ENCODE assay signal across 1 cellular context in genomic region chr6:116954938-116955337, GRCh38.
TF ChIP-seq lines count a peak whose summit lies in the region.

No MANE protein-coding gene starts in this region.

TF ChIP-seq in HepG2, 621 proteins besides CTCF, POLR2A, EP300 and RAD21 (continued from another document and continues in another):
- TF ChIP-seq MYPOP (CRISPR knock-in tag; IDR thresholded peaks at IDR 0.05) = peak; percentile 56; the same call in 1 of the 2 replicates
- TF ChIP-seq FOXJ3 (CRISPR knock-in tag; IDR thresholded peaks at IDR 0.05; ENCODE audit: borderline replicate concordance) = no peak
- peak; percentile 27; the same call in 1 of the 2 replicates for TF ChIP-seq CEBPG (CRISPR knock-in tag; IDR thresholded peaks at IDR 0.05)
- no peak for TF ChIP-seq TFDP2 (CRISPR knock-in tag; IDR thresholded peaks at IDR 0.05)
- 0 out of 2 replicates have a peak, but pooled peaks have one; percentile 7 for TF ChIP-seq CREM (IDR thresholded peaks at IDR 0.05)
- TF ChIP-seq CREM (CRISPR knock-in tag; IDR thresholded peaks at IDR 0.05) = no peak
- TF ChIP-seq, protein P1, sequence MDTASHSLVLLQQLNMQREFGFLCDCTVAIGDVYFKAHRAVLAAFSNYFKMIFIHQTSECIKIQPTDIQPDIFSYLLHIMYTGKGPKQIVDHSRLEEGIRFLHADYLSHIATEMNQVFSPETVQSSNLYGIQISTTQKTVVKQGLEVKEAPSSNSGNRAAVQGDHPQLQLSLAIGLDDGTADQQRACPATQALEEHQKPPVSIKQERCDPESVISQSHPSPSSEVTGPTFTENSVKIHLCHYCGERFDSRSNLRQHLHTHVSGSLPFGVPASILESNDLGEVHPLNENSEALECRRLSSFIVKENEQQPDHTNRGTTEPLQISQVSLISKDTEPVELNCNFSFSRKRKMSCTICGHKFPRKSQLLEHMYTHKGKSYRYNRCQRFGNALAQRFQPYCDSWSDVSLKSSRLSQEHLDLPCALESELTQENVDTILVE (CRISPR knock-in tag; IDR thresholded peaks at IDR 0.05) = no peak
- TF ChIP-seq SIN3B (IDR thresholded peaks at IDR 0.05; ENCODE audit: low read length) = no peak
- no peak for TF ChIP-seq ZNF124 (CRISPR knock-in tag; IDR thresholded peaks at IDR 0.05)
- TF ChIP-seq ZHX2 (IDR thresholded peaks at IDR 0.05; ENCODE audit: low read depth) = no peak
- TF ChIP-seq ZHX2 (CRISPR knock-in tag; IDR thresholded peaks at IDR 0.05; ENCODE audit: borderline replicate concordance) = no peak
- TF ChIP-seq ZNF724P (CRISPR knock-in tag; IDR thresholded peaks at IDR 0.05; ENCODE audit: borderline replicate concordance) = no peak
- TF ChIP-seq BRD4 (CRISPR knock-in tag; IDR thresholded peaks at IDR 0.05) = no peak
- TF ChIP-seq HNF1A (IDR thresholded peaks at IDR 0.05; ENCODE audit: low read depth) = peak; percentile 88
- TF ChIP-seq HNF1A (CRISPR knock-in tag; IDR thresholded peaks at IDR 0.05; ENCODE audit: borderline replicate concordance) = peak; percentile 78; the same call in 1 of the 2 replicates
- TF ChIP-seq ZMYM2 (CRISPR knock-in tag; IDR thresholded peaks at IDR 0.05) = no peak
- no peak for TF ChIP-seq ZNF644 (CRISPR knock-in tag; IDR thresholded peaks at IDR 0.05; ENCODE audit: low read depth)
- peak; percentile 38 for TF ChIP-seq SAP130 (CRISPR knock-in tag; IDR thresholded peaks at IDR 0.05; ENCODE audit: low read depth)
- no peak for TF ChIP-seq ZNF121 (CRISPR knock-in tag; IDR thresholded peaks at IDR 0.05)
- TF ChIP-seq ZNF704 (CRISPR knock-in tag; IDR thresholded peaks at IDR 0.05; ENCODE audit: borderline replicate concordance) = no peak
- TF ChIP-seq MAFF (IDR thresholded peaks at IDR 0.05; ENCODE audit: low read depth, low read length) = no peak
- TF ChIP-seq TBX2 (CRISPR knock-in tag; IDR thresholded peaks at IDR 0.05; ENCODE audit: borderline replicate concordance) = peak; percentile 48; the same call in 1 of the 2 replicates
- TF ChIP-seq PAX8 (CRISPR knock-in tag; IDR thresholded peaks at IDR 0.05; ENCODE audit: borderline replicate concordance) = no peak
- peak; percentile 70; the same call in 1 of the 2 replicates for TF ChIP-seq HNF1B (CRISPR knock-in tag; IDR thresholded peaks at IDR 0.05)
- TF ChIP-seq, protein P2, sequence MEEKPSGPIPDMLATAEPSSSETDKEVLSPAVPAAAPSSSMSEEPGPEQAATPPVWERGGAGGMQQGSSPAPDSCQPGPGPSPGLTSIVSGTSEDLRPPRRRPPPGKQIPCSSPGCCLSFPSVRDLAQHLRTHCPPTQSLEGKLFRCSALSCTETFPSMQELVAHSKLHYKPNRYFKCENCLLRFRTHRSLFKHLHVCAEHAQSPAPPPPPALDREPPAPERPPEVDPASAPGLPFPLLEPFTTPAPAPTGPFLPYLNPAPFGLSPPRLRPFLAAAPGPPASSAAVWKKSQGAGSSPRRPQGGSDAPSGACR (CRISPR knock-in tag; IDR thresholded peaks at IDR 0.05) = no peak
- TF ChIP-seq MXD1 (CRISPR knock-in tag; IDR thresholded peaks at IDR 0.05) = no peak
- TF ChIP-seq PITX1 (CRISPR knock-in tag; IDR thresholded peaks at IDR 0.05) = 0 out of 2 replicates have a peak, but pooled peaks have one; percentile 36
- no peak for TF ChIP-seq ZNF562 (CRISPR knock-in tag; IDR thresholded peaks at IDR 0.05; ENCODE audit: borderline replicate concordance)
- TF ChIP-seq FOXP4 (CRISPR knock-in tag; IDR thresholded peaks at IDR 0.05) = peak; percentile 69
- TF ChIP-seq ELF4 (CRISPR knock-in tag; IDR thresholded peaks at IDR 0.05; ENCODE audit: borderline replicate concordance) = 0 out of 2 replicates have a peak, but pooled peaks have one; percentile 33
- no peak for TF ChIP-seq TFDP1 (CRISPR knock-in tag; IDR thresholded peaks at IDR 0.05; ENCODE audit: borderline replicate concordance)
- no peak for TF ChIP-seq DRAP1 (CRISPR knock-in tag; IDR thresholded peaks at IDR 0.05)
